ENCODE assay signal across 11 cellular contexts in the genomic region with DNA sequence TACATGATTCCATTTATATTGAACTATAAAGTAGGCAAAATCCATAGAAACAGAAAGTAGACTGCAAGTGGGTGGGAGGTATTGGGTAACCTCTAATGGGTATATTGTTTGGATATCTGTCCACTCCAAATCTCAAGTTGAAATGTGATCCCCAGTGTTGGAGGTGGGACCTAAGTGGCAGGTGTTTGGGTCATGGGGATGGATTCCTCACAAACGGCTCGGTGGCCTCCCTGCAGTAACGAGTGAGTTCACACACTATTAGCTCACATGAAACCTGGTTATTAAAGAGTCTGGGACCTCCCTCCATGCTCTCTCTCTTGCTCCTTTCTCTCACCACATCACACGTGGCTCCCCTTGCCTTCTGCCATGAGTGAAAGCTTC. TPM values are rescaled to one million over a fixed set of nuclear protein-coding genes. Genes with fewer than 3 reads are reported as not detected.
DNase-seq lines count a peak whose midpoint lies in the region; ATAC-seq and TF ChIP-seq lines count a peak whose summit lies in the region.
"Had no signal": no experiment of that assay in that cellular context is flagged by ENCODE, and none has a peak within 500 bp of the region (broad histone marks: within the 10 kb centered on the region; RNA-seq: fewer than 3 reads in every experiment).

No MANE protein-coding gene starts in this region.

- no peaks in the 10 kb centered on the region for H3K27me3 Mint-ChIP-seq in natural killer cell (ENCODE audit: low read depth in 2 of 2)
- H3K27me3 Mint-ChIP-seq: activated naive CD4-positive, alpha-beta T cell treated with anti-CD3 and anti-CD28 coated beads, Interleukin-2, amount 10 ng/mL, durations not matched to agents 7 days and 5 days had no signal

- peak; percentile 86 for DNase-seq in DMS53 (lab: John Stamatoyannopoulos, UW)
- DNase-seq in NCI-H1092 treated with DMSO at 0.1 percent for 48 hours (lab: John Stamatoyannopoulos, UW), result peak; percentile 82
- peak; percentile 84 for DNase-seq in NCI-H748 (lab: John Stamatoyannopoulos, UW; ENCODE audit: unreplicated experiment)
- DNase-seq in natural killer cell, result no peak
- DNase-seq in stimulated activated CD4-positive, alpha-beta T cell treated with anti-CD3 and anti-CD28 coated beads, Interleukin-4, amount 100 ng/mL, for 1 hour, result no peak
- DNase-seq in A172 (ENCODE audit: low spot score), result no peak
- DNase-seq: activated naive CD4-positive, alpha-beta T cell treated with anti-CD3 and anti-CD28 coated beads, Interleukin-2, amount 10 ng/mL, durations not matched to agents 7 days and 5 days; H9; stimulated activated naive CD4-positive, alpha-beta T cell treated with Interleukin-2 at 50 U/mL for 16 hours had no signal

- H3K36me3 Mint-ChIP-seq in natural killer cell, result no peaks in the 10 kb centered on the region

- no peak overlapping the region for H3K4me3 Mint-ChIP-seq in natural killer cell
- H3K4me3 Mint-ChIP-seq: activated naive CD4-positive, alpha-beta T cell treated with anti-CD3 and anti-CD28 coated beads, Interleukin-2, amount 10 ng/mL, durations not matched to agents 7 days and 5 days; H9 had no signal

- no peaks in the 10 kb centered on the region for H3K4me1 Mint-ChIP-seq in natural killer cell
- H3K4me1 Mint-ChIP-seq: activated naive CD4-positive, alpha-beta T cell treated with anti-CD3 and anti-CD28 coated beads, Interleukin-2, amount 10 ng/mL, durations not matched to agents 7 days and 5 days had no signal

- no peak for TF ChIP-seq CTCF in natural killer cell (IDR thresholded peaks at IDR 0.05)

- H3K9me3 Mint-ChIP-seq in natural killer cell, result no peaks in the 10 kb centered on the region
- H3K9me3 Mint-ChIP-seq: activated naive CD4-positive, alpha-beta T cell treated with anti-CD3 and anti-CD28 coated beads, Interleukin-2, amount 10 ng/mL, durations not matched to agents 7 days and 5 days; H9 had no signal

- intact Hi-C loops in natural killer cell (cut with micrococcal nuclease), result no loop called here

- ATAC-seq in natural killer cell (no peak), GM18498 (IDR thresholded peaks at IDR 0.05; ENCODE audit: unreplicated experiment) (no peak)
- ATAC-seq: gastroesophageal sphincter had no signal

- peak overlapping the region; percentile 65 to 71 for H3K27ac Mint-ChIP-seq in natural killer cell
- H3K27ac Mint-ChIP-seq: activated naive CD4-positive, alpha-beta T cell treated with anti-CD3 and anti-CD28 coated beads, Interleukin-2, amount 10 ng/mL, durations not matched to agents 7 days and 5 days had no signal

RNA-seq across cellular contexts. Expression of gene MKRN2, which starts 31.8 kb away (rescaled TPM):
- total RNA-seq in natural killer cell, result 10 to 100 TPM; 23.9 to 31.7 (median 29.4) TPM
- 47.8 and 50.7 TPM in 2 replicates for total RNA-seq in A172 (2014; rRNA removed; shearing (Covaris generic))

RNA-seq across cellular contexts. Expression of gene MKRN2OS, which starts 43.4 kb away (rescaled TPM):
- not detected for total RNA-seq in natural killer cell
- total RNA-seq in A172 (2014; rRNA removed; shearing (Covaris generic)), result not detected in 2 replicates

Comparison
In these comparisons a context has a peak if more than half of its experiments do, and no peak if none do; other contexts are left out.
1. DNase-seq: peak in DMS53 (single experiment), NCI-H1092 treated with DMSO at 0.1 percent for 48 hours (single experiment) and NCI-H748 (single experiment); none in natural killer cell (single experiment), stimulated activated CD4-positive, alpha-beta T cell treated with anti-CD3 and anti-CD28 coated beads, Interleukin-4, amount 100 ng/mL, for 1 hour (single experiment) and A172 (single experiment).